In the genomic region with DNA sequence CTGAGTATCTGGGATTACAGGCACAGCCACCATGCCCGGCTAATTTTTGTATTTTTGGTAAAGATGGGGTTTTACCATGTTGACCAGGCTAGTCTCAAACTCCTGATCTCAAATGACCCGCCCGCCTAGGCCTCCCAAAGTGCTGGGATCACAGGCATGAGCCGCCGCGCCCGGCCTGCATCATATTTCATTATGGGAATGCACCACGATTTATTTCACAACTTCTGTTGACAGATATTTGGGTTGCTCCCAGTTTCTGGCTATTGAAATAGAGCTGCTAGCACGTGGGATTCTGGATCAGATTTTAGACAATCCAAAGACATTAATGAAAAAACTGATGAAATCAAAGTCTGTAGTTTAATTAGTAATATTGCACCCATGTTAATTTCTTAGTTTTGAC, we compare ENCODE assay signal across 17 cellular contexts. TPM values are rescaled to one million over a fixed set of nuclear protein-coding genes. Genes with fewer than 3 reads are reported as not detected.
A peak's percentile ranks its signal among the peaks of the same experiment; 100 is the strongest.
DNase-seq lines count a peak whose midpoint lies in the region; ATAC-seq and TF ChIP-seq lines count a peak whose summit lies in the region.
"Had no signal": no experiment of that assay in that cellular context is flagged by ENCODE, and none has a peak within 500 bp of the region (broad histone marks: within the 10 kb centered on the region; RNA-seq: fewer than 3 reads in every experiment).

No MANE protein-coding gene starts in this region.

- no peaks in the 10 kb centered on the region for H3K9me3 ChIP-seq in heart right ventricle
- H3K9me3 ChIP-seq in psoas muscle: no peaks in the 10 kb centered on the region
- H3K9me3 ChIP-seq: Caco-2 had no signal

- no peak for TF ChIP-seq RAD21 in Ishikawa (IDR thresholded peaks at IDR 0.05; ENCODE audit: low read depth)

- H3K4me3 ChIP-seq in cardiac fibroblast (replicated peaks in 1 of 2; ENCODE audit: low read depth in 2 of 2, low read length in 2 of 2) (no peak overlapping the region), heart right ventricle (no peak overlapping the region), psoas muscle (no peak overlapping the region)
- H3K4me3 ChIP-seq: skin epidermis had no signal

- no peaks in the 10 kb centered on the region for H3K36me3 ChIP-seq in heart right ventricle
- no peaks in the 10 kb centered on the region for H3K36me3 ChIP-seq in psoas muscle (ENCODE audit: insufficient read depth in 1 of 2, low read depth in 1 of 2)

- H3K27ac ChIP-seq in heart right ventricle: peak overlapping the region in 2 of 10 donors; percentile 7 to 47
- H3K27ac ChIP-seq in psoas muscle: no peak overlapping the region
- H3K27ac ChIP-seq in foreskin keratinocyte: no peak overlapping the region
- H3K27ac ChIP-seq: epithelial cell of prostate, skin epidermis had no signal

- 31 to 47% methylated on average over 9 of the region's 9 CpGs for WGBS in heart right ventricle, 2 donors
- 22 to 28% (median 22%) methylated on average over 9 of the region's 9 CpGs for WGBS in psoas muscle, 3 donors

- TF ChIP-seq CTCF in cardiac fibroblast (IDR thresholded peaks at IDR 0.05; ENCODE audit: low read depth, low read length): no peak
- TF ChIP-seq CTCF in heart right ventricle (IDR thresholded peaks at IDR 0.05): no peak
- TF ChIP-seq CTCF in psoas muscle (IDR thresholded peaks at IDR 0.05): no peak
- TF ChIP-seq CTCF in foreskin keratinocyte (conservative IDR thresholded peaks at IDR 0.05): no peak

- H3K27me3 ChIP-seq in heart right ventricle: peaks cover 0 to 26% (median 17%) of the 10 kb centered on the region in 7 donors
- H3K27me3 ChIP-seq in psoas muscle (ENCODE audit: insufficient read depth in 3 of 3, low read length in 2 of 3): peaks cover 0 to 26% (median 3%) of the 10 kb centered on the region in 3 donors
- peaks cover 9% of the 10 kb centered on the region for H3K27me3 ChIP-seq in foreskin keratinocyte

- intact Hi-C loops in heart right ventricle (cut with DNase I): no loop called here
- intact Hi-C loops in psoas muscle (cut with DNase I): no loop called here

- no peak for TF ChIP-seq EP300 in Ishikawa (IDR thresholded peaks at IDR 0.05; ENCODE audit: borderline replicate concordance)

- peak in 7 of 8 donors; percentile 54 to 84 (median 79) for ATAC-seq in heart right ventricle
- ATAC-seq in psoas muscle: peak; percentile 86 to 95 (median 90)
- ATAC-seq in foreskin keratinocyte: no peak
- ATAC-seq: T-cell had no signal

- H3K4me1 ChIP-seq in heart right ventricle: peaks cover 0 to 9% (median 0%) of the 10 kb centered on the region in 9 donors
- H3K4me1 ChIP-seq in psoas muscle: no peaks in the 10 kb centered on the region
- H3K4me1 ChIP-seq in foreskin keratinocyte: no peaks in the 10 kb centered on the region
- H3K4me1 ChIP-seq: Caco-2 had no signal

- peak; percentile 58 to 82 for DNase-seq in cardiac fibroblast (ENCODE audit: low read depth in 2 of 2)
- peak; percentile 54 to 63 for DNase-seq in heart right ventricle
- peak; percentile 54 to 78 for DNase-seq in psoas muscle
- no peak for DNase-seq in foreskin keratinocyte
- no peak for DNase-seq in mesenteric fat pad (ENCODE audit: low spot score)
- no peak for DNase-seq in germinal center (ENCODE audit: low spot score)
- DNase-seq: activated naive CD4-positive, alpha-beta T cell treated with anti-CD3 and anti-CD28 coated beads for 36 hours; activated T-cell treated with anti-CD3 and anti-CD28 coated beads for 4 hours; Caco-2; dermis blood vessel endothelial cell; hypothalamus; NCI-H1417 treated with DMSO at 0.1 percent for 48 hours; stimulated activated CD4-positive, alpha-beta T cell treated with anti-CD3 and anti-CD28 coated beads, Interleukin-4, amount 100 ng/mL, for 24 hours; T-cell had no signal

TF ChIP-seq in Ishikawa, 13 proteins besides CTCF, POLR2A, EP300 and RAD21:
- TF ChIP-seq, protein P1, sequence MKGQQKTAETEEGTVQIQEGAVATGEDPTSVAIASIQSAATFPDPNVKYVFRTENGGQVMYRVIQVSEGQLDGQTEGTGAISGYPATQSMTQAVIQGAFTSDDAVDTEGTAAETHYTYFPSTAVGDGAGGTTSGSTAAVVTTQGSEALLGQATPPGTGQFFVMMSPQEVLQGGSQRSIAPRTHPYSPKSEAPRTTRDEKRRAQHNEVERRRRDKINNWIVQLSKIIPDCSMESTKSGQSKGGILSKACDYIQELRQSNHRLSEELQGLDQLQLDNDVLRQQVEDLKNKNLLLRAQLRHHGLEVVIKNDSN (IDR thresholded peaks at IDR 0.05): no peak
- TF ChIP-seq, protein P2, sequence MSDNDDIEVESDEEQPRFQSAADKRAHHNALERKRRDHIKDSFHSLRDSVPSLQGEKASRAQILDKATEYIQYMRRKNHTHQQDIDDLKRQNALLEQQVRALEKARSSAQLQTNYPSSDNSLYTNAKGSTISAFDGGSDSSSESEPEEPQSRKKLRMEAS (IDR thresholded peaks at IDR 0.05): 0 out of 2 replicates have a peak, but pooled peaks have one; percentile 30
- TF ChIP-seq NFIC (IDR thresholded peaks at IDR 0.05) (peak; percentile 57), ZBTB7A (IDR thresholded peaks at IDR 0.05; ENCODE audit: low read depth) (no peak), TEAD4 (IDR thresholded peaks at IDR 0.05) (no peak), YY1 (IDR thresholded peaks at IDR 0.05; ENCODE audit: low read depth) (no peak), CEBPB (IDR thresholded peaks at IDR 0.05) (peak; percentile 79)
- TF ChIP-seq, protein P3, sequence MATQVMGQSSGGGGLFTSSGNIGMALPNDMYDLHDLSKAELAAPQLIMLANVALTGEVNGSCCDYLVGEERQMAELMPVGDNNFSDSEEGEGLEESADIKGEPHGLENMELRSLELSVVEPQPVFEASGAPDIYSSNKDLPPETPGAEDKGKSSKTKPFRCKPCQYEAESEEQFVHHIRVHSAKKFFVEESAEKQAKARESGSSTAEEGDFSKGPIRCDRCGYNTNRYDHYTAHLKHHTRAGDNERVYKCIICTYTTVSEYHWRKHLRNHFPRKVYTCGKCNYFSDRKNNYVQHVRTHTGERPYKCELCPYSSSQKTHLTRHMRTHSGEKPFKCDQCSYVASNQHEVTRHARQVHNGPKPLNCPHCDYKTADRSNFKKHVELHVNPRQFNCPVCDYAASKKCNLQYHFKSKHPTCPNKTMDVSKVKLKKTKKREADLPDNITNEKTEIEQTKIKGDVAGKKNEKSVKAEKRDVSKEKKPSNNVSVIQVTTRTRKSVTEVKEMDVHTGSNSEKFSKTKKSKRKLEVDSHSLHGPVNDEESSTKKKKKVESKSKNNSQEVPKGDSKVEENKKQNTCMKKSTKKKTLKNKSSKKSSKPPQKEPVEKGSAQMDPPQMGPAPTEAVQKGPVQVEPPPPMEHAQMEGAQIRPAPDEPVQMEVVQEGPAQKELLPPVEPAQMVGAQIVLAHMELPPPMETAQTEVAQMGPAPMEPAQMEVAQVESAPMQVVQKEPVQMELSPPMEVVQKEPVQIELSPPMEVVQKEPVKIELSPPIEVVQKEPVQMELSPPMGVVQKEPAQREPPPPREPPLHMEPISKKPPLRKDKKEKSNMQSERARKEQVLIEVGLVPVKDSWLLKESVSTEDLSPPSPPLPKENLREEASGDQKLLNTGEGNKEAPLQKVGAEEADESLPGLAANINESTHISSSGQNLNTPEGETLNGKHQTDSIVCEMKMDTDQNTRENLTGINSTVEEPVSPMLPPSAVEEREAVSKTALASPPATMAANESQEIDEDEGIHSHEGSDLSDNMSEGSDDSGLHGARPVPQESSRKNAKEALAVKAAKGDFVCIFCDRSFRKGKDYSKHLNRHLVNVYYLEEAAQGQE (IDR thresholded peaks at IDR 0.05; ENCODE audit: low read depth): no peak

RNA-seq across cellular contexts. Expression of a gene that starts 48.4 kb away (rescaled TPM):
- 10 to 100 TPM; 20.5 to 40.3 (median 27.7) TPM for total RNA-seq in heart right ventricle
- 10 to 100 TPM; 16.8 to 19.4 TPM for polyA plus RNA-seq in heart right ventricle
- 10 to 100 TPM; 14.3 to 17.9 (median 16.6) TPM for total RNA-seq in psoas muscle
- 10 to 100 TPM in 2 of 3 donors, 1 to 10 TPM in 1; 7.5 to 20.7 (median 13.0) TPM for polyA plus RNA-seq in psoas muscle
- total RNA-seq in foreskin keratinocyte: 43.9 and 50.6 TPM in 2 replicates
- polyA plus RNA-seq in foreskin keratinocyte: 17.3 and 21.2 TPM in 2 replicates
- 49.5 TPM for total RNA-seq in mesenteric fat pad

Comparison
In these comparisons a context has a peak if more than half of its experiments do, and no peak if none do; other contexts are left out.
1. DNase-seq: peak in cardiac fibroblast (2 of 2), heart right ventricle (2 of 2) and psoas muscle (2 of 2); none in foreskin keratinocyte (0 of 2), mesenteric fat pad (single experiment) and germinal center (single experiment).